Comparison of ENCODE assay signal across 35 cellular contexts in genomic region chr7:127609297-127609696, GRCh38. TPM values are rescaled to one million over a fixed set of nuclear protein-coding genes. Genes with fewer than 3 reads are reported as not detected.
"Had no signal": no experiment of that assay in that cellular context is flagged by ENCODE, and none has a peak within 500 bp of the region (broad histone marks: within the 10 kb centered on the region; RNA-seq: fewer than 3 reads in every experiment).

No MANE protein-coding gene starts in this region.

- H3K27ac ChIP-seq: coronary artery, dorsolateral prefrontal cortex, epithelial cell of prostate, esophagus squamous epithelium, gastrocnemius medialis, heart right ventricle, left lung, lower lobe of right lung had no signal

- H3K4me1 Mint-ChIP-seq: endodermal cell, mesothelial cell of epicardium, naive B cell had no signal

- H3K4me3 Mint-ChIP-seq: effector memory CD8-positive, alpha-beta T cell; endodermal cell; mesothelial cell of epicardium; naive B cell had no signal

- DNase-seq: dermis blood vessel endothelial cell; dorsolateral prefrontal cortex; effector CD8-positive, alpha-beta T cell; effector memory CD8-positive, alpha-beta T cell; endodermal cell; erythroblast; esophagus squamous epithelium; foreskin fibroblast; foreskin melanocyte; gastrocnemius medialis; glutamatergic neuron; head of caudate nucleus; heart right ventricle; hippocampal formation; left cardiac atrium; left lung; left ventricle myocardium superior; lower lobe of right lung; mesenchymal stem cell; mucosa of descending colon; naive B cell had no signal

- FAIRE-seq: colon, endometrium, islet of Langerhans, keratinocyte had no signal

- H3K36me3 ChIP-seq: esophagus squamous epithelium, gastrocnemius medialis, heart right ventricle, left lung, lower lobe of right lung had no signal

- H3K9me3 Mint-ChIP-seq: effector memory CD8-positive, alpha-beta T cell had no signal

- H3K27me3 ChIP-seq: gastrocnemius medialis had no signal

- H3K4me1 ChIP-seq: esophagus squamous epithelium, gastrocnemius medialis, heart right ventricle, left lung, lower lobe of right lung had no signal

- H3K4me3 ChIP-seq: coronary artery, dorsolateral prefrontal cortex, esophagus squamous epithelium, gastrocnemius medialis, heart right ventricle, left lung, lower lobe of right lung, mucosa of descending colon had no signal

- H3K9me3 ChIP-seq: esophagus squamous epithelium, gastrocnemius medialis, lower lobe of right lung, mucosa of descending colon had no signal

- ATAC-seq: effector memory CD8-positive, alpha-beta T cell; esophagus mucosa; gastrocnemius medialis; heart right ventricle; left cardiac atrium; left lung; left ventricle myocardium superior; lower lobe of right lung; mucosa of descending colon had no signal

- H3K36me3 Mint-ChIP-seq: mesothelial cell of epicardium had no signal

- H3K27ac Mint-ChIP-seq: effector memory CD8-positive, alpha-beta T cell; endodermal cell; mesothelial cell of epicardium; naive B cell had no signal

RNA-seq across cellular contexts. Expression of gene PAX4, which starts 8.6 kb away (rescaled TPM):
- total RNA-seq: dermis blood vessel endothelial cell, esophagus mucosa, esophagus squamous epithelium, gastrocnemius medialis, glomerular endothelial cell, heart right ventricle, kidney epithelial cell, left cardiac atrium, left lung, left ventricle myocardium superior, lower leg skin, lower lobe of right lung, lung microvascular endothelial cell, mesenteric fat pad, mesothelial cell of epicardium, myocyte had no signal
- polyA plus RNA-seq: heart right ventricle, keratinocyte had no signal

RNA-seq across cellular contexts. Expression of gene FSCN3, which starts 15.8 kb away (rescaled TPM):
- total RNA-seq: left ventricle myocardium superior, lower lobe of right lung had no signal
